ENCODE assay signal across 1 cellular context in the genomic region with DNA sequence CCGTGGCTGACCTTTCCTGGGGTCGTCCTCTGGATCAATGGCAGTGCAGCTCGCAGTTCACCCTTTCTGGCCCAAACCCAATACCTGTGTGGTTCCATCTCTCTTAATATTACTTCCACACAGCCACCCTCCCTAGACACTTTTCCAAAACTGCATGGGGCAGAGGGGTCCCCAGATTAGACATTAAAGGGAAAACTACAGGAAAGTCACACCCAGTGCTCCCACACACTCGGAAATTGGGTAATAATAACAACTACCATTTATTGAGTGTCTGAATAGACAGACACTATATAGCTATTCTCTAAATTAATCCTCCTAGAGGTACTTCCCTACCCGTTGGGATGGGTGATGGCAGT.
TF ChIP-seq lines count a peak whose summit lies in the region.

No MANE protein-coding gene starts in this region.

TF ChIP-seq in GM23338, 12 proteins besides CTCF, POLR2A, EP300 and RAD21:
- TF ChIP-seq, protein P1, sequence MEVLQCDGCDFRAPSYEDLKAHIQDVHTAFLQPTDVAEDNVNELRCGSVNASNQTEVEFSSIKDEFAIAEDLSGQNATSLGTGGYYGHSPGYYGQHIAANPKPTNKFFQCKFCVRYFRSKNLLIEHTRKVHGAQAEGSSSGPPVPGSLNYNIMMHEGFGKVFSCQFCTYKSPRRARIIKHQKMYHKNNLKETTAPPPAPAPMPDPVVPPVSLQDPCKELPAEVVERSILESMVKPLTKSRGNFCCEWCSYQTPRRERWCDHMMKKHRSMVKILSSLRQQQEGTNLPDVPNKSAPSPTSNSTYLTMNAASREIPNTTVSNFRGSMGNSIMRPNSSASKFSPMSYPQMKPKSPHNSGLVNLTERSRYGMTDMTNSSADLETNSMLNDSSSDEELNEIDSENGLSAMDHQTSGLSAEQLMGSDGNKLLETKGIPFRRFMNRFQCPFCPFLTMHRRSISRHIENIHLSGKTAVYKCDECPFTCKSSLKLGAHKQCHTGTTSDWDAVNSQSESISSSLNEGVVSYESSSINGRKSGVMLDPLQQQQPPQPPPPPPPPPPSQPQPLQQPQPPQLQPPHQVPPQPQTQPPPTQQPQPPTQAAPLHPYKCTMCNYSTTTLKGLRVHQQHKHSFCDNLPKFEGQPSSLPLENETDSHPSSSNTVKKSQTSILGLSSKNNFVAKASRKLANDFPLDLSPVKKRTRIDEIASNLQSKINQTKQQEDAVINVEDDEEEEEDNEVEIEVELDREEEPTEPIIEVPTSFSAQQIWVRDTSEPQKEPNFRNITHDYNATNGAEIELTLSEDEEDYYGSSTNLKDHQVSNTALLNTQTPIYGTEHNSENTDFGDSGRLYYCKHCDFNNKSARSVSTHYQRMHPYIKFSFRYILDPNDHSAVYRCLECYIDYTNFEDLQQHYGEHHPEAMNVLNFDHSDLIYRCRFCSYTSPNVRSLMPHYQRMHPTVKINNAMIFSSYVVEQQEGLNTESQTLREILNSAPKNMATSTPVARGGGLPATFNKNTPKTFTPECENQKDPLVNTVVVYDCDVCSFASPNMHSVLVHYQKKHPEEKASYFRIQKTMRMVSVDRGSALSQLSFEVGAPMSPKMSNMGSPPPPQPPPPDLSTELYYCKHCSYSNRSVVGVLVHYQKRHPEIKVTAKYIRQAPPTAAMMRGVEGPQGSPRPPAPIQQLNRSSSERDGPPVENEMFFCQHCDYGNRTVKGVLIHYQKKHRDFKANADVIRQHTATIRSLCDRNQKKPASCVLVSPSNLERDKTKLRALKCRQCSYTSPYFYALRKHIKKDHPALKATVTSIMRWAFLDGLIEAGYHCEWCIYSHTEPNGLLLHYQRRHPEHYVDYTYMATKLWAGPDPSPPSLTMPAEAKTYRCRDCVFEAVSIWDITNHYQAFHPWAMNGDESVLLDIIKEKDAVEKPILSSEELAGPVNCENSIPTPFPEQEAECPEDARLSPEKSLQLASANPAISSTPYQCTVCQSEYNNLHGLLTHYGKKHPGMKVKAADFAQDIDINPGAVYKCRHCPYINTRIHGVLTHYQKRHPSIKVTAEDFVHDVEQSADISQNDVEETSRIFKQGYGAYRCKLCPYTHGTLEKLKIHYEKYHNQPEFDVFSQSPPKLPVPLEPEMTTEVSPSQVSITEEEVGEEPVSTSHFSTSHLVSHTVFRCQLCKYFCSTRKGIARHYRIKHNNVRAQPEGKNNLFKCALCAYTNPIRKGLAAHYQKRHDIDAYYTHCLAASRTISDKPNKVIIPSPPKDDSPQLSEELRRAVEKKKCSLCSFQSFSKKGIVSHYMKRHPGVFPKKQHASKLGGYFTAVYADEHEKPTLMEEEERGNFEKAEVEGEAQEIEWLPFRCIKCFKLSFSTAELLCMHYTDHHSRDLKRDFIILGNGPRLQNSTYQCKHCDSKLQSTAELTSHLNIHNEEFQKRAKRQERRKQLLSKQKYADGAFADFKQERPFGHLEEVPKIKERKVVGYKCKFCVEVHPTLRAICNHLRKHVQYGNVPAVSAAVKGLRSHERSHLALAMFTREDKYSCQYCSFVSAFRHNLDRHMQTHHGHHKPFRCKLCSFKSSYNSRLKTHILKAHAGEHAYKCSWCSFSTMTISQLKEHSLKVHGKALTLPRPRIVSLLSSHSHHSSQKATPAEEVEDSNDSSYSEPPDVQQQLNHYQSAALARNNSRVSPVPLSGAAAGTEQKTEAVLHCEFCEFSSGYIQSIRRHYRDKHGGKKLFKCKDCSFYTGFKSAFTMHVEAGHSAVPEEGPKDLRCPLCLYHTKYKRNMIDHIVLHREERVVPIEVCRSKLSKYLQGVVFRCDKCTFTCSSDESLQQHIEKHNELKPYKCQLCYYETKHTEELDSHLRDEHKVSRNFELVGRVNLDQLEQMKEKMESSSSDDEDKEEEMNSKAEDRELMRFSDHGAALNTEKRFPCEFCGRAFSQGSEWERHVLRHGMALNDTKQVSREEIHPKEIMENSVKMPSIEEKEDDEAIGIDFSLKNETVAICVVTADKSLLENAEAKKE (CRISPR knock-in tag; IDR thresholded peaks at IDR 0.05): no peak
- TF ChIP-seq, protein P2, sequence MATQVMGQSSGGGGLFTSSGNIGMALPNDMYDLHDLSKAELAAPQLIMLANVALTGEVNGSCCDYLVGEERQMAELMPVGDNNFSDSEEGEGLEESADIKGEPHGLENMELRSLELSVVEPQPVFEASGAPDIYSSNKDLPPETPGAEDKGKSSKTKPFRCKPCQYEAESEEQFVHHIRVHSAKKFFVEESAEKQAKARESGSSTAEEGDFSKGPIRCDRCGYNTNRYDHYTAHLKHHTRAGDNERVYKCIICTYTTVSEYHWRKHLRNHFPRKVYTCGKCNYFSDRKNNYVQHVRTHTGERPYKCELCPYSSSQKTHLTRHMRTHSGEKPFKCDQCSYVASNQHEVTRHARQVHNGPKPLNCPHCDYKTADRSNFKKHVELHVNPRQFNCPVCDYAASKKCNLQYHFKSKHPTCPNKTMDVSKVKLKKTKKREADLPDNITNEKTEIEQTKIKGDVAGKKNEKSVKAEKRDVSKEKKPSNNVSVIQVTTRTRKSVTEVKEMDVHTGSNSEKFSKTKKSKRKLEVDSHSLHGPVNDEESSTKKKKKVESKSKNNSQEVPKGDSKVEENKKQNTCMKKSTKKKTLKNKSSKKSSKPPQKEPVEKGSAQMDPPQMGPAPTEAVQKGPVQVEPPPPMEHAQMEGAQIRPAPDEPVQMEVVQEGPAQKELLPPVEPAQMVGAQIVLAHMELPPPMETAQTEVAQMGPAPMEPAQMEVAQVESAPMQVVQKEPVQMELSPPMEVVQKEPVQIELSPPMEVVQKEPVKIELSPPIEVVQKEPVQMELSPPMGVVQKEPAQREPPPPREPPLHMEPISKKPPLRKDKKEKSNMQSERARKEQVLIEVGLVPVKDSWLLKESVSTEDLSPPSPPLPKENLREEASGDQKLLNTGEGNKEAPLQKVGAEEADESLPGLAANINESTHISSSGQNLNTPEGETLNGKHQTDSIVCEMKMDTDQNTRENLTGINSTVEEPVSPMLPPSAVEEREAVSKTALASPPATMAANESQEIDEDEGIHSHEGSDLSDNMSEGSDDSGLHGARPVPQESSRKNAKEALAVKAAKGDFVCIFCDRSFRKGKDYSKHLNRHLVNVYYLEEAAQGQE (IDR thresholded peaks at IDR 0.05; ENCODE audit: unreplicated experiment): no peak
- TF ChIP-seq ZNF331 (CRISPR knock-in tag; IDR thresholded peaks at IDR 0.05; ENCODE audit: low read depth) (no peak), STAT1 (IDR thresholded peaks at IDR 0.05; ENCODE audit: unreplicated experiment) (no peak), NANOG (IDR thresholded peaks at IDR 0.05; ENCODE audit: borderline replicate concordance) (no peak), EZH2 (IDR thresholded peaks at IDR 0.05; ENCODE audit: low read depth, unreplicated experiment) (no peak), CREB1 (CRISPR knock-in tag; IDR thresholded peaks at IDR 0.05; ENCODE audit: low read depth) (no peak), ZNF114 (CRISPR knock-in tag; IDR thresholded peaks at IDR 0.05) (no peak), EZH2phosphoT487 (IDR thresholded peaks at IDR 0.05; ENCODE audit: unreplicated experiment) (no peak), JUNB (IDR thresholded peaks at IDR 0.05; ENCODE audit: unreplicated experiment) (no peak), POLR2AphosphoS5 (IDR thresholded peaks at IDR 0.05; ENCODE audit: low read depth) (no peak)
- TF ChIP-seq, protein P3, sequence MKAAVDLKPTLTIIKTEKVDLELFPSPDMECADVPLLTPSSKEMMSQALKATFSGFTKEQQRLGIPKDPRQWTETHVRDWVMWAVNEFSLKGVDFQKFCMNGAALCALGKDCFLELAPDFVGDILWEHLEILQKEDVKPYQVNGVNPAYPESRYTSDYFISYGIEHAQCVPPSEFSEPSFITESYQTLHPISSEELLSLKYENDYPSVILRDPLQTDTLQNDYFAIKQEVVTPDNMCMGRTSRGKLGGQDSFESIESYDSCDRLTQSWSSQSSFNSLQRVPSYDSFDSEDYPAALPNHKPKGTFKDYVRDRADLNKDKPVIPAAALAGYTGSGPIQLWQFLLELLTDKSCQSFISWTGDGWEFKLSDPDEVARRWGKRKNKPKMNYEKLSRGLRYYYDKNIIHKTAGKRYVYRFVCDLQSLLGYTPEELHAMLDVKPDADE (IDR thresholded peaks at IDR 0.05): no peak
